In the genomic region with DNA sequence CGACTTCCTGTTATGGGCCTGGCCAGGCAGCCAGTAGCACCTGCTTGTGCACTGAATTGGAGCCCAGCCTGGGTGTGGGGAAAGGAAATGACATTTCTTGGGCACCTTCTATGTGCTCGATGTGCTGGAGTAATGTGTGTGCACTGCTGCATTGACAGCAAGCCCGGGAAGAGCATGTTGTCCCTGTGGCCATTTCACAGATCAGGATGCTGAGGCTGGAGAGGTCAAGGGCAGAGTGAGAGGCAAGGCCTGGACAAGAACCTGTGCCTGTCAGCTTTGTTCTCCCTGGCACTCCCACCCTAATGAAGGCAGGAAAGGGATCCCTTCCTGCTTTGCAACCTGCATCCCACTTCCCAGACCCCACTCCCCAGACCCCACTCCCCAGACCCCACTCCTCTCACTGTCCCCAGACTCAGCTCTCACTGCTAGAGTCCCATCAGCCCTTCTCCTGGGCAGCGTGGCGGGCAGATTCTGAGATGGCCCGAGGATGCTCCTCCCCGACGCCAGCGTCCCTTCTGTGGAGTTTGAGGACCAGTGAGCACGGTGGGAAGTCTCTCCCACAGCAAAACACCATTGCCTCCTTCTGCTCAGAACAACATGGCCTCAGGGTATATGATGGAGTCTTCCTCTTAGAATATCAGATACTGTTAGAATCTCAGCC, we compare ENCODE assay signal across 1 cellular context.
A peak's percentile ranks its signal among the peaks of the same experiment; 100 is the strongest.
TF ChIP-seq lines count a peak whose summit lies in the region.

No MANE protein-coding gene starts in this region.

TF ChIP-seq in HepG2, 621 proteins besides CTCF, POLR2A, EP300 and RAD21:
- peak; percentile 50 for TF ChIP-seq ZNF629 (CRISPR knock-in tag; conservative IDR thresholded peaks at IDR 0.05)
- no peak for TF ChIP-seq NR2F2 (IDR thresholded peaks at IDR 0.05; ENCODE audit: borderline replicate concordance, low read depth)
